2 cellular contexts compared by ENCODE assay signal in the genomic region with DNA sequence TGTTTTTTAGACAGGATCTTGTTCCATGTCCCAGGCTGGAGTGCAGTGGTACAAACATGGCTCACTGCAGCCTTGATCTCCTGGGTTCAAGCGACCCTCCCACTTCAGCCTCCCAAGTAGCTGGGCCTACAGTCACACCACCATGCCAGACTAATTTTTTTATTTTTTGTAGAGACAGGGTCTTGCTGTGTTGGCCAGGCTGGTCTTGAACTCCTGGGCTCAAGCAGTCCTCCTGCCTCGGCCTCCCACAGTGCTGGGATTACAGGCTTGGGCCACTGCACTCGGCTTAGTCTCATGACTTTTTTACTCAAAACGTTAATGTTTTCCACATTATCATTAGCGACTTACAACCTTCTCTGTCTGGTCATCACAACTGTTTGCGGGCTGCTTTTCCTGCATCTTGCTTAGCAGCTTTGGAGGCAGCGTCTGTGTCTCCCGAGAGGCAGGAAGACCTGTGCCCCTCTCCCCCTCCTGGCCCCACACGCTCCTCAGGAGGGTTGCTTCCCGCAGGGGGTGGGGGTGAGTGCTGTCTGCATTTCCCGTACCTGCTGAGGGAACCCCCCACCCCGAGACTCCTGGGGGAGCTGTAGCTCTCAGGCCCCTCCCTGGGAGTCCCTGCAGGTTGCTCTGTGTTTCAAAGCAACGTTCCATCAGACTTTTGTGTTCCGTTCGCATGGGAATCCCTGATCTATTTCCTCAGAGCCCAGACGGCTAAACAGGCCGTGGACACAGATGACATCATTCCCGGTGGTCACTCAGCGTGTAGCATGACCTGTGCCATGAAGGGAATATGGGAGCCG.
TF ChIP-seq lines count a peak whose summit lies in the region.

No MANE protein-coding gene starts in this region.

TF ChIP-seq in GM23338, 12 proteins besides CTCF, POLR2A, EP300 and RAD21 (continued from another document):
- TF ChIP-seq, protein P1, sequence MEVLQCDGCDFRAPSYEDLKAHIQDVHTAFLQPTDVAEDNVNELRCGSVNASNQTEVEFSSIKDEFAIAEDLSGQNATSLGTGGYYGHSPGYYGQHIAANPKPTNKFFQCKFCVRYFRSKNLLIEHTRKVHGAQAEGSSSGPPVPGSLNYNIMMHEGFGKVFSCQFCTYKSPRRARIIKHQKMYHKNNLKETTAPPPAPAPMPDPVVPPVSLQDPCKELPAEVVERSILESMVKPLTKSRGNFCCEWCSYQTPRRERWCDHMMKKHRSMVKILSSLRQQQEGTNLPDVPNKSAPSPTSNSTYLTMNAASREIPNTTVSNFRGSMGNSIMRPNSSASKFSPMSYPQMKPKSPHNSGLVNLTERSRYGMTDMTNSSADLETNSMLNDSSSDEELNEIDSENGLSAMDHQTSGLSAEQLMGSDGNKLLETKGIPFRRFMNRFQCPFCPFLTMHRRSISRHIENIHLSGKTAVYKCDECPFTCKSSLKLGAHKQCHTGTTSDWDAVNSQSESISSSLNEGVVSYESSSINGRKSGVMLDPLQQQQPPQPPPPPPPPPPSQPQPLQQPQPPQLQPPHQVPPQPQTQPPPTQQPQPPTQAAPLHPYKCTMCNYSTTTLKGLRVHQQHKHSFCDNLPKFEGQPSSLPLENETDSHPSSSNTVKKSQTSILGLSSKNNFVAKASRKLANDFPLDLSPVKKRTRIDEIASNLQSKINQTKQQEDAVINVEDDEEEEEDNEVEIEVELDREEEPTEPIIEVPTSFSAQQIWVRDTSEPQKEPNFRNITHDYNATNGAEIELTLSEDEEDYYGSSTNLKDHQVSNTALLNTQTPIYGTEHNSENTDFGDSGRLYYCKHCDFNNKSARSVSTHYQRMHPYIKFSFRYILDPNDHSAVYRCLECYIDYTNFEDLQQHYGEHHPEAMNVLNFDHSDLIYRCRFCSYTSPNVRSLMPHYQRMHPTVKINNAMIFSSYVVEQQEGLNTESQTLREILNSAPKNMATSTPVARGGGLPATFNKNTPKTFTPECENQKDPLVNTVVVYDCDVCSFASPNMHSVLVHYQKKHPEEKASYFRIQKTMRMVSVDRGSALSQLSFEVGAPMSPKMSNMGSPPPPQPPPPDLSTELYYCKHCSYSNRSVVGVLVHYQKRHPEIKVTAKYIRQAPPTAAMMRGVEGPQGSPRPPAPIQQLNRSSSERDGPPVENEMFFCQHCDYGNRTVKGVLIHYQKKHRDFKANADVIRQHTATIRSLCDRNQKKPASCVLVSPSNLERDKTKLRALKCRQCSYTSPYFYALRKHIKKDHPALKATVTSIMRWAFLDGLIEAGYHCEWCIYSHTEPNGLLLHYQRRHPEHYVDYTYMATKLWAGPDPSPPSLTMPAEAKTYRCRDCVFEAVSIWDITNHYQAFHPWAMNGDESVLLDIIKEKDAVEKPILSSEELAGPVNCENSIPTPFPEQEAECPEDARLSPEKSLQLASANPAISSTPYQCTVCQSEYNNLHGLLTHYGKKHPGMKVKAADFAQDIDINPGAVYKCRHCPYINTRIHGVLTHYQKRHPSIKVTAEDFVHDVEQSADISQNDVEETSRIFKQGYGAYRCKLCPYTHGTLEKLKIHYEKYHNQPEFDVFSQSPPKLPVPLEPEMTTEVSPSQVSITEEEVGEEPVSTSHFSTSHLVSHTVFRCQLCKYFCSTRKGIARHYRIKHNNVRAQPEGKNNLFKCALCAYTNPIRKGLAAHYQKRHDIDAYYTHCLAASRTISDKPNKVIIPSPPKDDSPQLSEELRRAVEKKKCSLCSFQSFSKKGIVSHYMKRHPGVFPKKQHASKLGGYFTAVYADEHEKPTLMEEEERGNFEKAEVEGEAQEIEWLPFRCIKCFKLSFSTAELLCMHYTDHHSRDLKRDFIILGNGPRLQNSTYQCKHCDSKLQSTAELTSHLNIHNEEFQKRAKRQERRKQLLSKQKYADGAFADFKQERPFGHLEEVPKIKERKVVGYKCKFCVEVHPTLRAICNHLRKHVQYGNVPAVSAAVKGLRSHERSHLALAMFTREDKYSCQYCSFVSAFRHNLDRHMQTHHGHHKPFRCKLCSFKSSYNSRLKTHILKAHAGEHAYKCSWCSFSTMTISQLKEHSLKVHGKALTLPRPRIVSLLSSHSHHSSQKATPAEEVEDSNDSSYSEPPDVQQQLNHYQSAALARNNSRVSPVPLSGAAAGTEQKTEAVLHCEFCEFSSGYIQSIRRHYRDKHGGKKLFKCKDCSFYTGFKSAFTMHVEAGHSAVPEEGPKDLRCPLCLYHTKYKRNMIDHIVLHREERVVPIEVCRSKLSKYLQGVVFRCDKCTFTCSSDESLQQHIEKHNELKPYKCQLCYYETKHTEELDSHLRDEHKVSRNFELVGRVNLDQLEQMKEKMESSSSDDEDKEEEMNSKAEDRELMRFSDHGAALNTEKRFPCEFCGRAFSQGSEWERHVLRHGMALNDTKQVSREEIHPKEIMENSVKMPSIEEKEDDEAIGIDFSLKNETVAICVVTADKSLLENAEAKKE (CRISPR knock-in tag; IDR thresholded peaks at IDR 0.05) = no peak

TF ChIP-seq in WTC11, 78 proteins besides CTCF, POLR2A, EP300 and RAD21 (continued from another document):
- TF ChIP-seq, protein P2, sequence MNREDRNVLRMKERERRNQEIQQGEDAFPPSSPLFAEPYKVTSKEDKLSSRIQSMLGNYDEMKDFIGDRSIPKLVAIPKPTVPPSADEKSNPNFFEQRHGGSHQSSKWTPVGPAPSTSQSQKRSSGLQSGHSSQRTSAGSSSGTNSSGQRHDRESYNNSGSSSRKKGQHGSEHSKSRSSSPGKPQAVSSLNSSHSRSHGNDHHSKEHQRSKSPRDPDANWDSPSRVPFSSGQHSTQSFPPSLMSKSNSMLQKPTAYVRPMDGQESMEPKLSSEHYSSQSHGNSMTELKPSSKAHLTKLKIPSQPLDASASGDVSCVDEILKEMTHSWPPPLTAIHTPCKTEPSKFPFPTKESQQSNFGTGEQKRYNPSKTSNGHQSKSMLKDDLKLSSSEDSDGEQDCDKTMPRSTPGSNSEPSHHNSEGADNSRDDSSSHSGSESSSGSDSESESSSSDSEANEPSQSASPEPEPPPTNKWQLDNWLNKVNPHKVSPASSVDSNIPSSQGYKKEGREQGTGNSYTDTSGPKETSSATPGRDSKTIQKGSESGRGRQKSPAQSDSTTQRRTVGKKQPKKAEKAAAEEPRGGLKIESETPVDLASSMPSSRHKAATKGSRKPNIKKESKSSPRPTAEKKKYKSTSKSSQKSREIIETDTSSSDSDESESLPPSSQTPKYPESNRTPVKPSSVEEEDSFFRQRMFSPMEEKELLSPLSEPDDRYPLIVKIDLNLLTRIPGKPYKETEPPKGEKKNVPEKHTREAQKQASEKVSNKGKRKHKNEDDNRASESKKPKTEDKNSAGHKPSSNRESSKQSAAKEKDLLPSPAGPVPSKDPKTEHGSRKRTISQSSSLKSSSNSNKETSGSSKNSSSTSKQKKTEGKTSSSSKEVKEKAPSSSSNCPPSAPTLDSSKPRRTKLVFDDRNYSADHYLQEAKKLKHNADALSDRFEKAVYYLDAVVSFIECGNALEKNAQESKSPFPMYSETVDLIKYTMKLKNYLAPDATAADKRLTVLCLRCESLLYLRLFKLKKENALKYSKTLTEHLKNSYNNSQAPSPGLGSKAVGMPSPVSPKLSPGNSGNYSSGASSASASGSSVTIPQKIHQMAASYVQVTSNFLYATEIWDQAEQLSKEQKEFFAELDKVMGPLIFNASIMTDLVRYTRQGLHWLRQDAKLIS (CRISPR knock-in tag; IDR thresholded peaks at IDR 0.05; ENCODE audit: borderline replicate concordance) = no peak
- TF ChIP-seq CBFB (CRISPR knock-in tag; IDR thresholded peaks at IDR 0.05; ENCODE audit: low read depth) = no peak
- no peak for TF ChIP-seq FOXP1 (CRISPR knock-in tag; IDR thresholded peaks at IDR 0.05; ENCODE audit: borderline replicate concordance)
- TF ChIP-seq NR1H2 (CRISPR knock-in tag; IDR thresholded peaks at IDR 0.05) = no peak
- TF ChIP-seq JUN (CRISPR knock-in tag; IDR thresholded peaks at IDR 0.05) = no peak
- TF ChIP-seq FOXJ3 (CRISPR knock-in tag; IDR thresholded peaks at IDR 0.05; ENCODE audit: borderline replicate concordance) = no peak
- TF ChIP-seq, protein P3, sequence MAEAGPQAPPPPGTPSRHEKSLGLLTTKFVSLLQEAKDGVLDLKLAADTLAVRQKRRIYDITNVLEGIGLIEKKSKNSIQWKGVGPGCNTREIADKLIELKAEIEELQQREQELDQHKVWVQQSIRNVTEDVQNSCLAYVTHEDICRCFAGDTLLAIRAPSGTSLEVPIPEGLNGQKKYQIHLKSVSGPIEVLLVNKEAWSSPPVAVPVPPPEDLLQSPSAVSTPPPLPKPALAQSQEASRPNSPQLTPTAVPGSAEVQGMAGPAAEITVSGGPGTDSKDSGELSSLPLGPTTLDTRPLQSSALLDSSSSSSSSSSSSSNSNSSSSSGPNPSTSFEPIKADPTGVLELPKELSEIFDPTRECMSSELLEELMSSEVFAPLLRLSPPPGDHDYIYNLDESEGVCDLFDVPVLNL (CRISPR knock-in tag; IDR thresholded peaks at IDR 0.05; ENCODE audit: borderline replicate concordance, low read depth) = no peak
- TF ChIP-seq, protein P4, sequence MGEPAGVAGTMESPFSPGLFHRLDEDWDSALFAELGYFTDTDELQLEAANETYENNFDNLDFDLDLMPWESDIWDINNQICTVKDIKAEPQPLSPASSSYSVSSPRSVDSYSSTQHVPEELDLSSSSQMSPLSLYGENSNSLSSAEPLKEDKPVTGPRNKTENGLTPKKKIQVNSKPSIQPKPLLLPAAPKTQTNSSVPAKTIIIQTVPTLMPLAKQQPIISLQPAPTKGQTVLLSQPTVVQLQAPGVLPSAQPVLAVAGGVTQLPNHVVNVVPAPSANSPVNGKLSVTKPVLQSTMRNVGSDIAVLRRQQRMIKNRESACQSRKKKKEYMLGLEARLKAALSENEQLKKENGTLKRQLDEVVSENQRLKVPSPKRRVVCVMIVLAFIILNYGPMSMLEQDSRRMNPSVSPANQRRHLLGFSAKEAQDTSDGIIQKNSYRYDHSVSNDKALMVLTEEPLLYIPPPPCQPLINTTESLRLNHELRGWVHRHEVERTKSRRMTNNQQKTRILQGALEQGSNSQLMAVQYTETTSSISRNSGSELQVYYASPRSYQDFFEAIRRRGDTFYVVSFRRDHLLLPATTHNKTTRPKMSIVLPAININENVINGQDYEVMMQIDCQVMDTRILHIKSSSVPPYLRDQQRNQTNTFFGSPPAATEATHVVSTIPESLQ (CRISPR knock-in tag; IDR thresholded peaks at IDR 0.05) = no peak
- no peak for TF ChIP-seq EMX1 (CRISPR knock-in tag; IDR thresholded peaks at IDR 0.05)
- TF ChIP-seq TEAD4 (CRISPR knock-in tag; IDR thresholded peaks at IDR 0.05) = no peak
